In genomic region chr14:28436821-28437220, GRCh38 we compare ENCODE assay signal across 33 cellular contexts.
"Had no signal": no experiment of that assay in that cellular context is flagged by ENCODE, and none has a peak within 500 bp of the region (broad histone marks: within the 10 kb centered on the region; RNA-seq: fewer than 3 reads in every experiment).

No MANE protein-coding gene starts in this region.

- H3K27ac ChIP-seq: adrenal gland, ascending aorta, body of pancreas, brain microvascular endothelial cell, breast epithelium, cardiac muscle cell had no signal

- H3K27me3 ChIP-seq: adrenal gland, ascending aorta, body of pancreas, brain microvascular endothelial cell, breast epithelium, cardiac muscle cell had no signal

- H3K4me3 ChIP-seq: adrenal gland, ascending aorta, body of pancreas, breast epithelium, cardiac muscle cell had no signal

- H3K4me1 ChIP-seq: adrenal gland, ascending aorta, body of pancreas, breast epithelium had no signal

- H3K9me3 ChIP-seq: ascending aorta, body of pancreas had no signal

- DNase-seq: activated effector memory CD4-positive, alpha-beta T cell treated with anti-CD3 and anti-CD28 coated beads, Interleukin-2, amount 50 U/mL, for 16 hours; activated effector memory CD4-positive, alpha-beta T cell treated with Interleukin-2 at 50 U/mL for 16 hours; activated gamma-delta T cell; activated gamma-delta T cell treated with Interleukin-2 at 50 U/mL for 16 hours; activated naive CD4-positive, alpha-beta T cell; activated naive CD4-positive, alpha-beta T cell treated with anti-CD3 and anti-CD28 coated beads for 36 hours; activated naive CD4-positive, alpha-beta T cell treated with anti-CD3 and anti-CD28 coated beads, Interleukin-2, amount 10 ng/mL, durations not matched to agents 7 days and 5 days; activated naive CD4-positive, alpha-beta T cell treated with anti-CD3 and anti-CD28 coated beads, Interleukin-2, amount 50 U/mL, for 16 hours; activated naive CD4-positive, alpha-beta T cell treated with Interleukin-2 at 50 U/mL for 16 hours; activated naive CD8-positive, alpha-beta T cell treated with anti-CD3 and anti-CD28 coated beads for 36 hours; activated naive CD8-positive, alpha-beta T cell treated with anti-CD3 and anti-CD28 coated beads, Interleukin-2, amount 10 ng/mL, durations not matched to agents 7 days and 5 days; activated naive CD8-positive, alpha-beta T cell treated with anti-CD3 and anti-CD28 coated beads, Interleukin-2, amount 50 U/mL, for 24 hours; activated T-cell treated with anti-CD3 and anti-CD28 coated beads, Interleukin-2, amount 50 U/mL, for 1 hour; activated T-cell treated with anti-CD3 and anti-CD28 coated beads, Interleukin-2, amount 50 U/mL, for 24 hours; activated T-cell treated with anti-CD3 and anti-CD28 coated beads, Interleukin-2, amount 50 U/mL, for 4 hours; activated T-cell treated with anti-CD3 and anti-CD28 coated beads, Interleukin-2, amount 50 U/mL, for 48 hours; activated T-cell treated with anti-CD3 and anti-CD28 coated beads, Interleukin-2, amount 50 U/mL, for 72 hours; adrenal gland; amniotic stem cell; amygdala; anterior cingulate cortex; aorta; body of pancreas; brain microvascular endothelial cell; central memory CD4-positive, alpha-beta T cell; cerebellar nuclear complex had no signal

- FAIRE-seq: astrocyte, bronchial epithelial cell had no signal

- H3K36me3 ChIP-seq: adrenal gland, ascending aorta, brain microvascular endothelial cell, breast epithelium, cardiac muscle cell had no signal

- ATAC-seq: activated naive CD4-positive, alpha-beta T cell treated with anti-CD3 and anti-CD28 coated beads, Interleukin-2, amount 50 U/mL, for 72 hours; activated naive CD8-positive, alpha-beta T cell treated with anti-CD3 and anti-CD28 coated beads, Interleukin-2, amount 50 U/mL, for 24 hours; activated T-cell treated with anti-CD3 and anti-CD28 coated beads, Interleukin-2, amount 50 U/mL, for 4 hours; activated T-cell treated with anti-CD3 and anti-CD28 coated beads, Interleukin-2, amount 50 U/mL, for 72 hours; activated T-helper 17 cell treated with anti-CD3 and anti-CD28 coated beads, Interleukin-2, amount 50 U/mL, for 72 hours; body of pancreas had no signal
